In the genomic region with DNA sequence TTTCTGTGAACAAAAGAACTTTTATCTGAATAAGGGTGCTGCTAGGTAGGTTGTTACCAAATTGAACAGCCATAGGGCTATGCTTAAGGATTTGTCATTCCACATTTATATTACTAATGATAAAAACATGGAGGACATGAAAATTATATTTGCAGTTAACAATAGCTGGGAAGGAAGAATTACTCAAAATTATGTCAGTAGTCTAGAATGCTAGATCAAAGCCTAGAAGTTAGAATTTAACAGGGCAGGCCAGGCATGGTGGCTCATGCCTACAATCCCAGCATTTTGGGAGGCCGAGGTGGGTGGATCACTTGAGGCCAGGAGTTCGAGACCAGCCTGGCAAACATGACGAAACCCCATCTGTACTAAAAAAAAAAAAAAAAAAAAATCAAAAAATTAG, we compare ENCODE assay signal across 13 cellular contexts. TPM values are rescaled to one million over a fixed set of nuclear protein-coding genes. Genes with fewer than 3 reads are reported as not detected.
DNase-seq lines count a peak whose midpoint lies in the region; ATAC-seq and TF ChIP-seq lines count a peak whose summit lies in the region.
"Had no signal": no experiment of that assay in that cellular context is flagged by ENCODE, and none has a peak within 500 bp of the region (broad histone marks: within the 10 kb centered on the region; RNA-seq: fewer than 3 reads in every experiment).

No MANE protein-coding gene starts in this region.

- POLR2A ChIA-PET in activated B cell treated with CpG ODN at 0.5 μM for 24 hours (lab: Charles Lee) = interaction anchor here (0.8 to 2.5 kb wide), 7 partner anchors 9 to 108 kb away, joined by 3 to 32 read pairs (median 5); partner anchors contain the start of gene STK17A

- peaks cover 0 to 22% of the 10 kb centered on the region in 2 donors for H3K36me3 Mint-ChIP-seq in activated naive CD4-positive, alpha-beta T cell treated with anti-CD3 and anti-CD28 coated beads, Interleukin-2, amount 50 U/mL, for 72 hours
- H3K36me3 Mint-ChIP-seq in activated naive CD4-positive, alpha-beta T cell treated with anti-CD3 and anti-CD28 coated beads for 36 hours (ENCODE audit: low read depth) = peaks cover 8% of the 10 kb centered on the region
- peaks cover 29% of the 10 kb centered on the region for H3K36me3 Mint-ChIP-seq in activated B cell treated with CpG ODN at 0.5 μM for 24 hours (ENCODE audit: low read depth)

- TF ChIP-seq EP300 in transverse colon (IDR thresholded peaks at IDR 0.05; ENCODE audit: low read depth) = no peak

- TF ChIP-seq POLR2A in transverse colon (IDR thresholded peaks at IDR 0.05) = no peak

- H3K9me3 ChIP-seq in hepatocyte (ENCODE audit: low read depth) = no peaks in the 10 kb centered on the region
- no peaks in the 10 kb centered on the region for H3K9me3 ChIP-seq in transverse colon
- no peaks in the 10 kb centered on the region for H3K9me3 ChIP-seq in psoas muscle
- H3K9me3 ChIP-seq: pancreas had no signal

- peak overlapping the region; percentile 41 for H3K27ac ChIP-seq in hepatocyte
- H3K27ac ChIP-seq in transverse colon = peak overlapping the region; percentile 42 to 74 (median 56)
- no peak overlapping the region for H3K27ac ChIP-seq in psoas muscle

- no peak for TF ChIP-seq CTCF in activated B cell treated with CpG ODN at 0.5 μM for 24 hours (IDR thresholded peaks at IDR 0.05)
- no peak for TF ChIP-seq CTCF in hepatocyte (IDR thresholded peaks at IDR 0.05; ENCODE audit: poor library complexity)
- no peak for TF ChIP-seq CTCF in transverse colon (IDR thresholded peaks at IDR 0.05)
- TF ChIP-seq CTCF in psoas muscle (IDR thresholded peaks at IDR 0.05) = no peak

- H3K4me2 ChIP-seq in hepatocyte = peak overlapping the region; percentile 36

- H3K27me3 ChIP-seq in hepatocyte (no peaks in the 10 kb centered on the region), transverse colon (no peaks in the 10 kb centered on the region), psoas muscle (ENCODE audit: insufficient read depth in 3 of 3, low read length in 2 of 3) (no peaks in the 10 kb centered on the region)
- H3K27me3 ChIP-seq: pancreas had no signal

- in situ Hi-C loops in transverse colon (cut with MboI; ENCODE audit: low pct_ligation_motif_present in 1 of 4, low pct_unique_long_range_greater_than_20kb in 1 of 4, low sequenced_read_pairs in 3 of 4) = loop anchor here in 2 of 4 donors (25.0 kb wide), 1 partner anchor 245 kb away; no protein-coding TSS in a partner anchor

- intact Hi-C loops in activated naive CD4-positive, alpha-beta T cell treated with anti-CD3 and anti-CD28 coated beads for 36 hours (cut with micrococcal nuclease) = loop anchor here (1.0 to 5.0 kb wide), 2 partner anchors 8 to 1390 kb away; no protein-coding TSS in a partner anchor
- intact Hi-C loops in activated B cell treated with CpG ODN at 0.5 μM for 24 hours (cut with micrococcal nuclease) (no loop called here), transverse colon (cut with DNase I; ENCODE audit: low total_unique reads) (no loop called here), psoas muscle (cut with DNase I) (no loop called here)

- no peak for DNase-seq in activated naive CD4-positive, alpha-beta T cell treated with anti-CD3 and anti-CD28 coated beads, Interleukin-2, amount 50 U/mL, for 72 hours (ENCODE audit: low spot score in 2 of 2)
- DNase-seq in activated naive CD4-positive, alpha-beta T cell treated with anti-CD3 and anti-CD28 coated beads for 36 hours = no peak
- DNase-seq in activated B cell treated with CpG ODN at 0.5 μM for 24 hours (no peak), hepatocyte (ENCODE audit: low spot score) (no peak), transverse colon (no peak), HuH-7 (ENCODE audit: low spot score) (no peak), psoas muscle (no peak), inferior parietal cortex (ENCODE audit: extremely low spot score) (no peak)
- DNase-seq: NCI-H1105; NCI-H2227 treated with DMSO at 0.1 percent for 48 hours; pancreas; stimulated activated CD4-positive, alpha-beta T cell treated with anti-CD3 and anti-CD28 coated beads, Interleukin-12 subunit alpha, Interleukin-12 subunit beta, amount 100 ng/mL, for 4 hours had no signal

- H3K9me2 ChIP-seq in hepatocyte (replicated peaks; ENCODE audit: insufficient read depth) = no peaks in the 10 kb centered on the region

- CTCF ChIA-PET in activated naive CD4-positive, alpha-beta T cell treated with anti-CD3 and anti-CD28 coated beads for 36 hours (lab: Charles Lee) = interaction anchor here (2.0 kb wide), 1 partner anchor 11 kb away, joined by 9 read pairs; no protein-coding TSS in a partner anchor
- CTCF ChIA-PET in activated B cell treated with CpG ODN at 0.5 μM for 24 hours (lab: Charles Lee) = interaction anchor here (1.0 to 1.9 kb wide), 2 partner anchors 10 kb away, joined by 3 to 14 read pairs; partner anchors contain the start of gene STK17A

- H3K36me3 ChIP-seq in hepatocyte (replicated peaks; ENCODE audit: insufficient read depth, low read depth) = no peaks in the 10 kb centered on the region
- peaks cover 0 to 12% (median 4%) of the 10 kb centered on the region in 4 donors for H3K36me3 ChIP-seq in transverse colon
- H3K36me3 ChIP-seq in psoas muscle (ENCODE audit: insufficient read depth in 1 of 2, low read depth in 1 of 2) = peaks cover 0 to 14% of the 10 kb centered on the region in 2 donors

- peaks cover 82% of the 10 kb centered on the region for H3K4me1 Mint-ChIP-seq in activated naive CD4-positive, alpha-beta T cell treated with anti-CD3 and anti-CD28 coated beads for 36 hours (ENCODE audit: low read depth)
- H3K4me1 Mint-ChIP-seq in activated B cell treated with CpG ODN at 0.5 μM for 24 hours = peaks cover 82% of the 10 kb centered on the region

- H3K9me3 Mint-ChIP-seq in activated naive CD4-positive, alpha-beta T cell treated with anti-CD3 and anti-CD28 coated beads, Interleukin-2, amount 50 U/mL, for 72 hours = no peaks in the 10 kb centered on the region
- H3K9me3 Mint-ChIP-seq in activated naive CD4-positive, alpha-beta T cell treated with anti-CD3 and anti-CD28 coated beads for 36 hours = no peaks in the 10 kb centered on the region
- H3K9me3 Mint-ChIP-seq in activated B cell treated with CpG ODN at 0.5 μM for 24 hours = peaks cover 2% of the 10 kb centered on the region
- H3K9me3 Mint-ChIP-seq: dendritic cell treated with granulocyte-macrophage colony-stimulating factor and Interleukin-4, amounts not matched to agents 40 ng/mL and 50 ng/mL, for 4 days had no signal

- no peak overlapping the region for H3K4me3 ChIP-seq in hepatocyte
- no peak overlapping the region for H3K4me3 ChIP-seq in transverse colon
- H3K4me3 ChIP-seq in psoas muscle = no peak overlapping the region
- H3K4me3 ChIP-seq: pancreas had no signal

- no peak for ATAC-seq in activated naive CD4-positive, alpha-beta T cell treated with anti-CD3 and anti-CD28 coated beads, Interleukin-2, amount 50 U/mL, for 72 hours
- ATAC-seq in activated B cell treated with CpG ODN at 0.5 μM for 24 hours (ENCODE audit: low read depth) (no peak), psoas muscle (no peak)

- peaks cover 84% of the 10 kb centered on the region for H3K79me2 ChIP-seq in hepatocyte

- no peaks in the 10 kb centered on the region for H3K27me3 Mint-ChIP-seq in activated naive CD4-positive, alpha-beta T cell treated with anti-CD3 and anti-CD28 coated beads for 36 hours (ENCODE audit: low read depth)
- no peaks in the 10 kb centered on the region for H3K27me3 Mint-ChIP-seq in activated B cell treated with CpG ODN at 0.5 μM for 24 hours
- H3K27me3 Mint-ChIP-seq: dendritic cell treated with granulocyte-macrophage colony-stimulating factor and Interleukin-4, amounts not matched to agents 40 ng/mL and 50 ng/mL, for 4 days had no signal

- H3K4me1 ChIP-seq in hepatocyte (ENCODE audit: insufficient read depth) (no peaks in the 10 kb centered on the region), transverse colon (peaks cover 7 to 66% (median 41%) of the 10 kb centered on the region in 4 donors), psoas muscle (peaks cover 7% of the 10 kb centered on the region)

- no peak overlapping the region for H3K4me3 Mint-ChIP-seq in activated naive CD4-positive, alpha-beta T cell treated with anti-CD3 and anti-CD28 coated beads for 36 hours
- H3K4me3 Mint-ChIP-seq in activated B cell treated with CpG ODN at 0.5 μM for 24 hours = no peak overlapping the region
- H3K4me3 Mint-ChIP-seq: dendritic cell treated with granulocyte-macrophage colony-stimulating factor and Interleukin-4, amounts not matched to agents 40 ng/mL and 50 ng/mL, for 4 days had no signal

- H3K27ac Mint-ChIP-seq in activated naive CD4-positive, alpha-beta T cell treated with anti-CD3 and anti-CD28 coated beads, Interleukin-2, amount 50 U/mL, for 72 hours = peak overlapping the region; percentile 72 to 81
- no peak overlapping the region for H3K27ac Mint-ChIP-seq in activated naive CD4-positive, alpha-beta T cell treated with anti-CD3 and anti-CD28 coated beads for 36 hours
- peak overlapping the region; percentile 78 for H3K27ac Mint-ChIP-seq in activated B cell treated with CpG ODN at 0.5 μM for 24 hours
- H3K27ac Mint-ChIP-seq: dendritic cell treated with granulocyte-macrophage colony-stimulating factor and Interleukin-4, amounts not matched to agents 40 ng/mL and 50 ng/mL, for 4 days had no signal

- peaks cover 4% of the 10 kb centered on the region for H4K20me1 ChIP-seq in hepatocyte (ENCODE audit: insufficient read depth, poor library complexity, severe bottlenecking)

- 93% methylated on average over 3 of the region's 3 CpGs for WGBS in hepatocyte (ENCODE audit: low lambda C conversion rate, missing lambda C conversion rate)
- 82 to 86% methylated on average over 1 to 3 of the region's 3 CpGs for WGBS in transverse colon (ENCODE audit: low coverage in 1 of 2), 2 donors
- 88 to 98% (median 93%) methylated on average over 3 of the region's 3 CpGs for WGBS in psoas muscle, 3 donors

- H2AFZ ChIP-seq in hepatocyte = no peak overlapping the region

RNA-seq across cellular contexts. Expression of gene STK17A, which starts 9.4 kb away (rescaled TPM):
- 10 to 100 TPM; 52.0 to 71.9 TPM for total RNA-seq in activated naive CD4-positive, alpha-beta T cell treated with anti-CD3 and anti-CD28 coated beads, Interleukin-2, amount 50 U/mL, for 72 hours
- 10 to 100 TPM; 48.9 to 52.8 TPM for total RNA-seq in activated naive CD4-positive, alpha-beta T cell treated with anti-CD3 and anti-CD28 coated beads for 36 hours
- 67.1 and 68.6 TPM in 2 replicates for total RNA-seq in activated B cell treated with CpG ODN at 0.5 μM for 24 hours
- 21.6 and 23.6 TPM in 2 replicates for total RNA-seq in hepatocyte
- 19.0 and 21.1 TPM in 2 replicates for polyA plus RNA-seq in hepatocyte
- 10 to 100 TPM in 3 of 4 donors, 1 to 10 TPM in 1; 6.0 to 35.7 (median 26.4) TPM for total RNA-seq in transverse colon
- 10 to 100 TPM; 16.5 to 39.8 (median 19.6) TPM for total RNA-seq in psoas muscle
- 10 to 100 TPM; 21.4 to 47.5 (median 43.3) TPM for polyA plus RNA-seq in psoas muscle
